Comparison of ENCODE assay signal across 8 cellular contexts in genomic region chr15:79853492-79854328, GRCh38. TPM values are rescaled to one million over a fixed set of nuclear protein-coding genes. Genes with fewer than 3 reads are reported as not detected.
A peak's percentile ranks its signal among the peaks of the same experiment; 100 is the strongest.
DNase-seq lines count a peak whose midpoint lies in the region; ATAC-seq and TF ChIP-seq lines count a peak whose summit lies in the region.

No MANE protein-coding gene starts in this region.

- no peaks in the 10 kb centered on the region for H3K9me3 ChIP-seq in heart left ventricle

- TF ChIP-seq CTCF in heart left ventricle (IDR thresholded peaks at IDR 0.05) = peak; percentile 79 to 97 (median 90)

- intact Hi-C loops in heart left ventricle (cut with DNase I) = loop anchor here in 9 of 10 donors (1.0 to 10.0 kb wide), 8 partner anchors 81 to 516 kb away; no protein-coding TSS in a partner anchor

- in situ Hi-C loops in G401 (cut with HindIII; ENCODE audit: low sequenced_read_pairs) = no loop called here

- H3K4me1 Mint-ChIP-seq in activated naive CD8-positive, alpha-beta T cell treated with anti-CD3 and anti-CD28 coated beads for 36 hours = peaks cover 23% of the 10 kb centered on the region

- DNase-seq in G401 (ENCODE audit: low spot score) = peak; percentile 93
- peak; percentile 57 to 65 for DNase-seq in Kasumi-1 (lab: John Stamatoyannopoulos, UW)
- peak; percentile 40 for DNase-seq in SKM-1 (lab: John Stamatoyannopoulos, UW; ENCODE audit: unreplicated experiment)
- peak; percentile 60 for DNase-seq in activated naive CD8-positive, alpha-beta T cell treated with anti-CD3 and anti-CD28 coated beads for 36 hours
- DNase-seq in heart left ventricle = peak in 4 of 5 donors; percentile 26 to 53 (median 45)
- DNase-seq in putamen (ENCODE audit: low spot score) = peak; percentile 61
- DNase-seq in NCI-H1930 (lab: John Stamatoyannopoulos, UW) = no peak

- no peak overlapping the region for H3K27ac Mint-ChIP-seq in activated naive CD8-positive, alpha-beta T cell treated with anti-CD3 and anti-CD28 coated beads for 36 hours

- peaks cover 0 to 6% (median 0%) of the 10 kb centered on the region in 9 donors for H3K36me3 ChIP-seq in heart left ventricle

- H3K27me3 Mint-ChIP-seq in activated naive CD8-positive, alpha-beta T cell treated with anti-CD3 and anti-CD28 coated beads for 36 hours = no peaks in the 10 kb centered on the region

- no peaks in the 10 kb centered on the region for H3K9me3 Mint-ChIP-seq in activated naive CD8-positive, alpha-beta T cell treated with anti-CD3 and anti-CD28 coated beads for 36 hours

- peak; percentile 84 for ATAC-seq in GM21786 (IDR thresholded peaks at IDR 0.05; ENCODE audit: unreplicated experiment)
- ATAC-seq in heart left ventricle = peak; percentile 55 to 95 (median 92)

- peaks cover 0 to 6% (median 0%) of the 10 kb centered on the region in 12 donors for H3K4me1 ChIP-seq in heart left ventricle

- H3K36me3 Mint-ChIP-seq in activated naive CD8-positive, alpha-beta T cell treated with anti-CD3 and anti-CD28 coated beads for 36 hours = peaks cover 7% of the 10 kb centered on the region

- H3K4me3 Mint-ChIP-seq in activated naive CD8-positive, alpha-beta T cell treated with anti-CD3 and anti-CD28 coated beads for 36 hours = no peak overlapping the region

- no peaks in the 10 kb centered on the region for H3K27me3 ChIP-seq in heart left ventricle

- TF ChIP-seq POLR2A in heart left ventricle (IDR thresholded peaks at IDR 0.05) = no peak

- H3K27ac ChIP-seq in heart left ventricle = no peak overlapping the region

- no peak overlapping the region for H3K4me3 ChIP-seq in heart left ventricle

- 45 to 53% (median 47%) methylated on average over 8 of the region's 8 CpGs for WGBS in heart left ventricle, 4 donors

RNA-seq across cellular contexts. Expression of gene MTHFS, which starts 43.1 kb away (rescaled TPM):
- 83.6 and 92.9 TPM in 2 replicates for total RNA-seq in G401 (2014; rRNA removed; shearing (Covaris generic))
- 10 to 100 TPM; 33.3 to 33.7 TPM for total RNA-seq in activated naive CD8-positive, alpha-beta T cell treated with anti-CD3 and anti-CD28 coated beads for 36 hours
- total RNA-seq in heart left ventricle = 10 to 100 TPM in 6 of 9 donors, 1 to 10 TPM in 3; 5.7 to 24.1 (median 13.2) TPM
- polyA plus RNA-seq in heart left ventricle = 10 to 100 TPM; 35.7 to 45.5 TPM

Comparison
In these comparisons a context has a peak if more than half of its experiments do, and no peak if none do; other contexts are left out.
1. DNase-seq: peak in G401 (single experiment), Kasumi-1 (2 of 2), SKM-1 (single experiment), activated naive CD8-positive, alpha-beta T cell treated with anti-CD3 and anti-CD28 coated beads for 36 hours (single experiment), heart left ventricle (4 of 5) and putamen (single experiment); none in NCI-H1930 (0 of 2).